ENCODE assay signal across 20 cellular contexts in the genomic region with DNA sequence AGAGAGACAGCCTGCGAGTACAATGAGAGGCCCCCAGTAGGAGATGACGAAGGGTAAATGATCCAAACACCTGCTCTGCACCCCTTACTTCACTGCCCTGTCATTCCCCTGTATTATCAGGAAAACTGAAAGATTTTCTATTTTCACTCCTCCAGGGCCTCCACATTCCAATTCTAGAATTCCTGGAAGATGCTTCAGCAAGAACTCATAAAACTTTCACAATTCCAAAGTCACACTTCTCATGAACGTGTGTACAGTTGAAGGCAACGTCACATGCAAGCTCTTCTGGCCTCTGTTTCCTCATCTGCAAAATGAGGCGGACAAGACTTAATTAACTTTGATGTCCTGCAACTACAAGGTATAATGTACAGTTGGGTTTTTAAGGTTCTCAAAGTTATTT.
DNase-seq lines count a peak whose midpoint lies in the region; ATAC-seq and TF ChIP-seq lines count a peak whose summit lies in the region.
"Had no signal": no experiment of that assay in that cellular context is flagged by ENCODE, and none has a peak within 500 bp of the region (broad histone marks: within the 10 kb centered on the region; RNA-seq: fewer than 3 reads in every experiment).

No MANE protein-coding gene starts in this region.

- H3K27ac Mint-ChIP-seq in HFFc6 (no peak overlapping the region), nephron (peak overlapping the region; percentile 67 to 97 (median 82))
- H3K27ac Mint-ChIP-seq: activated B cell treated with CpG ODN at 0.5 μM for 24 hours; activated naive CD8-positive, alpha-beta T cell treated with anti-CD3 and anti-CD28 coated beads, Interleukin-2, amount 50 U/mL, for 24 hours; stimulated activated naive B cell treated with anti-CD40 and anti-IgM and Interleukin-4, amounts not matched to agents 10 μg/mL and 1 μg/mL and 100 μg/mL, for 72 hours; type B pancreatic cell had no signal

- no peak for TF ChIP-seq EP300 in esophagus muscularis mucosa (IDR thresholded peaks at IDR 0.05)

- no peak for TF ChIP-seq CTCF in HFFc6 (IDR thresholded peaks at IDR 0.05)
- no peak for TF ChIP-seq CTCF in esophagus muscularis mucosa (IDR thresholded peaks at IDR 0.05)
- no peak for TF ChIP-seq CTCF in nephron (IDR thresholded peaks at IDR 0.05; ENCODE audit: unreplicated experiment in 3 of 3)

- 67% methylated on average over 5 of the region's 5 CpGs for WGBS in esophagus muscularis mucosa

- no peak overlapping the region for H3K4me3 ChIP-seq in esophagus muscularis mucosa
- H3K4me3 ChIP-seq: left ventricle myocardium inferior, MG63, psoas muscle had no signal

- H3K4me1 Mint-ChIP-seq in HFFc6 (ENCODE audit: low read depth) (peaks cover 16% of the 10 kb centered on the region), nephron (peaks cover 53% of the 10 kb centered on the region)

- H3K27ac ChIP-seq in esophagus muscularis mucosa (replicated peaks in 1 of 4) (peak overlapping the region; percentile 35 to 79 (median 56)), substantia nigra (ENCODE audit: low read depth, low read length, poor library complexity, severe bottlenecking) (peak overlapping the region; percentile 27)
- H3K27ac ChIP-seq: left ventricle myocardium inferior, psoas muscle had no signal

- no peaks in the 10 kb centered on the region for H3K9me3 ChIP-seq in esophagus muscularis mucosa
- H3K9me3 ChIP-seq: left ventricle myocardium inferior, MG63, psoas muscle had no signal

- H3K27me3 Mint-ChIP-seq in HFFc6 (ENCODE audit: insufficient read depth) (peaks cover 11% of the 10 kb centered on the region), nephron (ENCODE audit: low read depth) (no peaks in the 10 kb centered on the region)
- H3K27me3 Mint-ChIP-seq: activated naive CD8-positive, alpha-beta T cell treated with anti-CD3 and anti-CD28 coated beads, Interleukin-2, amount 50 U/mL, for 24 hours; stimulated activated naive B cell treated with anti-CD40 and anti-IgM and Interleukin-4, amounts not matched to agents 10 μg/mL and 1 μg/mL and 100 μg/mL, for 72 hours had no signal

- H3K9me3 Mint-ChIP-seq in HFFc6, result no peaks in the 10 kb centered on the region
- no peaks in the 10 kb centered on the region for H3K9me3 Mint-ChIP-seq in nephron
- H3K9me3 Mint-ChIP-seq: activated B cell treated with CpG ODN at 0.5 μM for 24 hours; activated naive CD8-positive, alpha-beta T cell treated with anti-CD3 and anti-CD28 coated beads, Interleukin-2, amount 50 U/mL, for 24 hours; stimulated activated naive B cell treated with anti-CD40 and anti-IgM and Interleukin-4, amounts not matched to agents 10 μg/mL and 1 μg/mL and 100 μg/mL, for 72 hours; type B pancreatic cell had no signal

- intact Hi-C loops in esophagus muscularis mucosa (cut with DNase I), result loop anchor here (5.0 to 10.0 kb wide), 3 partner anchors 80 to 227 kb away; a partner anchor contains a TSS

- no peak for TF ChIP-seq POLR2A in esophagus muscularis mucosa (IDR thresholded peaks at IDR 0.05; ENCODE audit: low read depth)

- DNase-seq in HFFc6, result peak; percentile 39
- DNase-seq in esophagus muscularis mucosa (ENCODE audit: extremely low spot score), result no peak
- DNase-seq in substantia nigra (lab: John Stamatoyannopoulos, UW), result no peak
- DNase-seq in NCI-H1417 (lab: John Stamatoyannopoulos, UW), result no peak
- DNase-seq in NCI-H748 treated with DMSO at 0.1 percent for 48 hours (lab: John Stamatoyannopoulos, UW), result no peak
- DNase-seq: activated B cell treated with CpG ODN at 0.5 μM for 24 hours; activated naive CD8-positive, alpha-beta T cell treated with anti-CD3 and anti-CD28 coated beads, Interleukin-2, amount 50 U/mL, for 24 hours; DMS79 treated with DMSO at 0.1 percent for 48 hours; left ventricle myocardium inferior; MG63; NCI-H1694; NCI-H446; psoas muscle; stimulated activated CD4-positive, alpha-beta T cell treated with anti-CD3 and anti-CD28 coated beads, Interleukin-15, amount 100 ng/mL, for 24 hours; stimulated activated naive B cell treated with anti-CD40 and anti-IgM and Interleukin-4, amounts not matched to agents 10 μg/mL and 1 μg/mL and 100 μg/mL, for 72 hours; T-helper 2 cell had no signal

- H3K36me3 Mint-ChIP-seq in HFFc6 (ENCODE audit: low read depth) (no peaks in the 10 kb centered on the region), nephron (ENCODE audit: low read depth) (no peaks in the 10 kb centered on the region)
- H3K36me3 Mint-ChIP-seq: stimulated activated naive B cell treated with anti-CD40 and anti-IgM and Interleukin-4, amounts not matched to agents 10 μg/mL and 1 μg/mL and 100 μg/mL, for 72 hours; type B pancreatic cell had no signal

- no peak overlapping the region for H3K4me3 Mint-ChIP-seq in HFFc6
- H3K4me3 Mint-ChIP-seq in nephron, result peak overlapping the region in 1 of 3 experiments; percentile 12
- H3K4me3 Mint-ChIP-seq: activated B cell treated with CpG ODN at 0.5 μM for 24 hours; activated naive CD8-positive, alpha-beta T cell treated with anti-CD3 and anti-CD28 coated beads, Interleukin-2, amount 50 U/mL, for 24 hours; stimulated activated naive B cell treated with anti-CD40 and anti-IgM and Interleukin-4, amounts not matched to agents 10 μg/mL and 1 μg/mL and 100 μg/mL, for 72 hours; type B pancreatic cell had no signal

- no peaks in the 10 kb centered on the region for H3K36me3 ChIP-seq in esophagus muscularis mucosa
- H3K36me3 ChIP-seq: left ventricle myocardium inferior, MG63 had no signal

- H3K27me3 ChIP-seq in esophagus muscularis mucosa, result no peaks in the 10 kb centered on the region
- H3K27me3 ChIP-seq: MG63 had no signal

- peaks cover 0 to 31% (median 26%) of the 10 kb centered on the region in 4 donors for H3K4me1 ChIP-seq in esophagus muscularis mucosa
- H3K4me1 ChIP-seq: psoas muscle had no signal

- ATAC-seq in GM21786 (IDR thresholded peaks at IDR 0.05; ENCODE audit: unreplicated experiment) (no peak), HG02840 (IDR thresholded peaks at IDR 0.05; ENCODE audit: low FRiP score, unreplicated experiment) (no peak)
- ATAC-seq: activated naive CD8-positive, alpha-beta T cell treated with anti-CD3 and anti-CD28 coated beads, Interleukin-2, amount 50 U/mL, for 24 hours; stimulated activated naive B cell treated with anti-CD40 and anti-IgM and Interleukin-4, amounts not matched to agents 10 μg/mL and 1 μg/mL and 100 μg/mL, for 72 hours had no signal
